8 cellular contexts compared by ENCODE assay signal in the genomic region with DNA sequence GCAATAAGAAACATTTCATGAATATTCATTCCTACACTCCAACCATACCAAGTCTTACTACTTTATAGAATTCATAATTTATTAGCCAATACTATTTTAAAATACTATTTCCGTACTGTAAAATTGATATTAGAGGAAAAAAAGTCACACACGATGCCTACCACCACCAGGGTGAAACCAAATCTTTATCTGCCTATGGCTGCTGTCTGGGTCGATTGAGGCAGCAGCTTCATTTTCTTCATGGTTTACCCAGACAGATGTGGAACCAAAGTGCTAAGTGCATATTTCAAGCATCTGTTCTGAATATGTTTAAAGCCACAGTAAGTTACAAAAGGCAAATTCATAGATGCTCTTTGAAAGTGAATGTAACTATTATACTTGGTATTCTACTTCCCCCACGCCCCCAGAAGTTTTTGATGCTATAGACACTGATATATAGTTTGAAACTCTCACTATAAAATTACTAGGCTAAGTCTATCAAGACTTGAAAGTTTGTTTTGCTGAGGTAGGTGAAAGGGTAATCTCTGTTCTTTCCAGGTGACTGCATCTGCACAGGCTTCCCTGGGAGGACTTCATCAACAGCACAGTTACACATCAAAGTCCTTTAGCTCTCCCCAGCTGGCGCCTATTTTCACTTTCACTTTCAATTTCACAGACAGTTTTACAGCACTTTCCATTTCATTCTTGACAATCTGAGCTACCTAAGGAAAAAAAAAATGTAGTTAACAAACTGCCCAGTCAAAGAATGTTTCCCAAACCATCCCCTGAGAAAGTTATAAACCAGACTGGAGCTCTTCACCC.
DNase-seq lines count a peak whose midpoint lies in the region; ATAC-seq and TF ChIP-seq lines count a peak whose summit lies in the region.

No MANE protein-coding gene starts in this region.

- WGBS in mesendoderm (ENCODE audit: extremely low coverage, insufficient coverage, low lambda C conversion rate), result 100% methylated on average over 1 of the region's 5 CpGs

- H3K79me2 ChIP-seq in ACC112 (ENCODE audit: control insufficient read depth, insufficient read depth, low read length, unreplicated experiment) (no peaks in the 10 kb centered on the region), mesendoderm (ENCODE audit: control insufficient read depth, insufficient read depth, low read length) (no peaks in the 10 kb centered on the region)

- H3K4me1 ChIP-seq in ACC112 (ENCODE audit: control insufficient read depth, insufficient read depth, low read length, unreplicated experiment) (peaks cover 8% of the 10 kb centered on the region), SJSA1 (replicated peaks) (0 out of 2 replicates have a peak, but pooled peaks cover 4% of the 10 kb centered on the region), breast epithelium (no peaks in the 10 kb centered on the region), mesendoderm (ENCODE audit: control insufficient read depth, low read depth, low read length) (no peaks in the 10 kb centered on the region)

- H2BK5ac ChIP-seq in mesendoderm (ENCODE audit: low read length), result no peak overlapping the region

- no peaks in the 10 kb centered on the region for H3K27me3 ChIP-seq in ACC112 (ENCODE audit: insufficient read depth, low read length)
- no peaks in the 10 kb centered on the region for H3K27me3 ChIP-seq in SJSA1 (replicated peaks)
- H3K27me3 ChIP-seq in breast epithelium, result no peaks in the 10 kb centered on the region
- H3K27me3 ChIP-seq in mesendoderm (ENCODE audit: insufficient read depth, low read length, poor library complexity), result no peaks in the 10 kb centered on the region

- no peak overlapping the region for H3K9ac ChIP-seq in mesendoderm (ENCODE audit: low read length)

- H3K79me1 ChIP-seq in mesendoderm (ENCODE audit: low read length), result no peaks in the 10 kb centered on the region

- H2AK5ac ChIP-seq in mesendoderm (ENCODE audit: low read length), result no peak overlapping the region

- no peak overlapping the region for H4K5ac ChIP-seq in mesendoderm (ENCODE audit: low read length)

- no peak overlapping the region for H2BK15ac ChIP-seq in mesendoderm (replicated peaks; ENCODE audit: low read depth)

- DNase-seq in SJSA1 (ENCODE audit: low read depth in 1 of 2, low spot score in 2 of 2) (peak in 1 of 2 experiments; percentile 21), breast epithelium (ENCODE audit: low spot score in 2 of 2) (no peak), mesendoderm (peak; percentile 3), stromal cell of bone marrow (ENCODE audit: low read depth) (peak; percentile 48), superior temporal gyrus (ENCODE audit: extremely low spot score) (no peak)

- no peak overlapping the region for H4K8ac ChIP-seq in mesendoderm (ENCODE audit: low read depth, low read length)

- peaks cover 26% of the 10 kb centered on the region for H3K36me3 ChIP-seq in ACC112 (ENCODE audit: insufficient read depth, low read length)
- peaks cover 39% of the 10 kb centered on the region for H3K36me3 ChIP-seq in SJSA1
- H3K36me3 ChIP-seq in breast epithelium, result no peaks in the 10 kb centered on the region
- H3K36me3 ChIP-seq in mesendoderm (ENCODE audit: control insufficient read depth, insufficient read depth, low read length), result peaks cover 4% of the 10 kb centered on the region

- no peak overlapping the region for H3K56ac ChIP-seq in mesendoderm (ENCODE audit: low read length)

- intact Hi-C loops in breast epithelium (cut with DNase I; ENCODE audit: low total_unique reads), result no loop called here

- no peak overlapping the region for H3K4me2 ChIP-seq in mesendoderm (ENCODE audit: low read length)

- no peak for TF ChIP-seq CTCF in breast epithelium (IDR thresholded peaks at IDR 0.05)

- peak overlapping the region; percentile 77 for H2AFZ ChIP-seq in ACC112 (ENCODE audit: low read length, unreplicated experiment)

- H3K23ac ChIP-seq in mesendoderm (ENCODE audit: low read length), result no peak overlapping the region

- H3K27ac ChIP-seq in ACC112 (ENCODE audit: low read depth, low read length) (no peak overlapping the region), SJSA1 (0 out of 2 replicates have a peak overlapping the region, but pooled peaks have one; percentile 4), breast epithelium (no peak overlapping the region), mesendoderm (ENCODE audit: low read depth, low read length) (no peak overlapping the region)

- no peak overlapping the region for H3K18ac ChIP-seq in mesendoderm (ENCODE audit: low read length)

- peak; percentile 95 for ATAC-seq in GM18519 (IDR thresholded peaks at IDR 0.05; ENCODE audit: low FRiP score, unreplicated experiment)
- ATAC-seq in HG03045 (IDR thresholded peaks at IDR 0.05; ENCODE audit: unreplicated experiment), result peak; percentile 91

- peak overlapping the region; percentile 72 for H3K4me3 ChIP-seq in ACC112 (ENCODE audit: low read depth, low read length)
- no peak overlapping the region for H3K4me3 ChIP-seq in SJSA1
- H3K4me3 ChIP-seq in breast epithelium, result peak overlapping the region; percentile 31 to 52 (median 36)
- no peak overlapping the region for H3K4me3 ChIP-seq in mesendoderm (ENCODE audit: low read length)

- no peak overlapping the region for H3K4ac ChIP-seq in mesendoderm (ENCODE audit: low read depth, low read length)

- no peak for TF ChIP-seq POLR2A in breast epithelium (IDR thresholded peaks at IDR 0.05)

- H3K9me3 ChIP-seq in SJSA1 (replicated peaks) (no peaks in the 10 kb centered on the region), breast epithelium (no peaks in the 10 kb centered on the region)

- H2BK120ac ChIP-seq in mesendoderm (ENCODE audit: low read depth, low read length), result no peak overlapping the region

Comparison
In these comparisons a context has a peak if more than half of its experiments do, and no peak if none do; other contexts are left out.
1. H3K4me3 ChIP-seq: peak in ACC112 (single experiment) and breast epithelium (3 of 3); none in SJSA1 (single experiment) and mesendoderm (single experiment).
2. DNase-seq: peak in mesendoderm (single experiment) and stromal cell of bone marrow (single experiment); none in breast epithelium (0 of 2) and superior temporal gyrus (single experiment).